ENCODE assay signal across 20 cellular contexts in the genomic region with DNA sequence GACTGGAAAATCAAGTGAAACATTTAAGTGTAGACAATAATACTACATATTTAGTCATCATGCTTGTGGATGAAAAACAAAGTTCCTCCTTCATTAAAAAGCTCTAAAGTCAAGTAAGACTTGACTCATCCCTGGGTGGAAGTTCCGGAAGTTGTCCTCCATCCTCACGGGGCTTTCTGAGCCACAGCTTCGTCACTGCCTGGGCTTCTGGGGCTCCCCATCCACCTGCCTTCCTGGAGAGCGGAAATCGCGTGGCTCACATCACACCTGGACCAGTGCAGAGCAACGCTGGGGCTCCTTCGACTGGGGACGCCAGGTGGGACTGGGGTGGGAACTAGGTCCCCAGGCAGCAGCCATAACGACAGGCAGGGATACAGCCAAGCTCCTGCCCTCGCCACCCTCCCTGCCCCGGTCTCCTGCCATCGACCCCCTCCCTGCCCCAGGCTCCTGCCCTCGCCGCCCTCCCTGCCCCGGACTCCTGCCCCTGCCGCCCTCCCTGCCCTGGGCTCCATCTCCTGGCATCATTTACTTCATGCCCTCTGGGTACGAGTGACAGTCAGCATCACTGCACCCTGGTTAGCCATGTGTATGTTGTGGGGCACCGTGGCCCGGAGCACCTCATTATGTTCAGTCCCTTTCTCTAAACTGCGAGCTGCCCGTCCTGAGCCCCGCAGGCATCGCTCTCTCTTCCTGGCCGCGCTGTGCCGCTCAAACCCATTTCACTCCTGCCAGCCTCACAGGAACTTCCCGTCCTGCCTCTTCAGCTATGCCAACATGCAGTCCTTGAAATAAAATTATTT. TPM values are rescaled to one million over a fixed set of nuclear protein-coding genes. Genes with fewer than 3 reads are reported as not detected.
DNase-seq lines count a peak whose midpoint lies in the region; ATAC-seq and TF ChIP-seq lines count a peak whose summit lies in the region.
"Had no signal": no experiment of that assay in that cellular context is flagged by ENCODE, and none has a peak within 500 bp of the region (broad histone marks: within the 10 kb centered on the region; RNA-seq: fewer than 3 reads in every experiment).

No MANE protein-coding gene starts in this region.

- no peaks in the 10 kb centered on the region for H3K79me1 ChIP-seq in neuronal stem cell (ENCODE audit: low read depth, low read length)

- no CpG with 5 or more reads among the region's 28 CpGs for WGBS in neuronal stem cell (ENCODE audit: extremely low coverage in 2 of 2, insufficient read length in 2 of 2, insufficient replicate concordance in 1 of 2), 2 donors

- H3F3A ChIP-seq in PC-3 (ENCODE audit: low read length, unreplicated experiment) = no peaks in the 10 kb centered on the region

- no peak overlapping the region for H2BK120ac ChIP-seq in neuronal stem cell (ENCODE audit: low read depth, low read length)

- BruUV-seq in PC-3 (replicated peaks; lab: Mats Ljungman, UMichigan) = no TSS peak

- no peak overlapping the region for H2BK12ac ChIP-seq in neuronal stem cell (ENCODE audit: low read length)

- H2BK5ac ChIP-seq in neuronal stem cell (ENCODE audit: low read length) = no peak overlapping the region

- H3K36me3 ChIP-seq in PC-3 (ENCODE audit: low read depth, low read length) = no peaks in the 10 kb centered on the region
- no peaks in the 10 kb centered on the region for H3K36me3 ChIP-seq in neuronal stem cell (replicated peaks in 1 of 2; ENCODE audit: control insufficient read depth in 2 of 2, insufficient read depth in 2 of 2, low read length in 2 of 2)

- POLR2A ChIA-PET in PC-3 (lab: Charles Lee; ENCODE audit: unreplicated experiment) = no interaction called here

- peak; percentile 43 for DNase-seq in AG20443 (ENCODE audit: low spot score)
- peak; percentile 49 for DNase-seq in PC-3
- no peak for DNase-seq in neuronal stem cell (ENCODE audit: low spot score)
- DNase-seq in D341Med (ENCODE audit: low spot score) = no peak
- no peak for DNase-seq in hypothalamus (lab: John Stamatoyannopoulos, UW)
- DNase-seq: activated CD4-positive, alpha-beta T cell treated with anti-CD3 and anti-CD28 coated beads for 36 hours; activated CD8-positive, alpha-beta memory T cell treated with anti-CD3 and anti-CD28 coated beads, Interleukin-2, amount 10 ng/mL, durations not matched to agents 7 days and 5 days; effector memory CD4-positive, alpha-beta T cell; heart left ventricle; NCI-H1092; NCI-H524; small intestine; stimulated activated CD4-positive, alpha-beta T cell treated with anti-CD3 and anti-CD28 coated beads, Interleukin-4, amount 100 ng/mL, for 4 hours had no signal

- H3K4me3 ChIP-seq in PC-3 (ENCODE audit: low read length) (no peak overlapping the region), neuronal stem cell (ENCODE audit: low read length in 2 of 2) (no peak overlapping the region)
- H3K4me3 ChIP-seq: heart left ventricle, K562, lung had no signal

- no peak overlapping the region for H2AK5ac ChIP-seq in neuronal stem cell (ENCODE audit: low read depth, low read length)

- H3K4me1 ChIP-seq in PC-3 (ENCODE audit: insufficient read depth, low read length) (peaks cover 6% of the 10 kb centered on the region; the same call in 1 of the 2 replicates), neuronal stem cell (ENCODE audit: control insufficient read depth in 2 of 2, insufficient read depth in 1 of 2, low read depth in 1 of 2, low read length in 2 of 2) (no peaks in the 10 kb centered on the region)
- H3K4me1 ChIP-seq: heart left ventricle had no signal

- H2AFZ ChIP-seq in PC-3 (ENCODE audit: low read length) (0 out of 2 replicates have a peak overlapping the region, but pooled peaks have one; percentile 38), neuronal stem cell (ENCODE audit: low read length) (no peak overlapping the region)

- intact Hi-C loops in PC-3 (cut with micrococcal nuclease) = no loop called here

- H3K79me2 ChIP-seq in PC-3 (ENCODE audit: low read length) = no peaks in the 10 kb centered on the region

- H3K18ac ChIP-seq in neuronal stem cell (ENCODE audit: low read length) = peak overlapping the region; percentile 77

- H3K9ac ChIP-seq in PC-3 (ENCODE audit: low read length) (no peak overlapping the region), neuronal stem cell (ENCODE audit: low read depth, low read length, poor library complexity) (no peak overlapping the region)

- no peak overlapping the region for H3K14ac ChIP-seq in neuronal stem cell (ENCODE audit: low read length)

- H3K9me3 ChIP-seq in PC-3 (ENCODE audit: low read length) (no peaks in the 10 kb centered on the region), neuronal stem cell (replicated peaks in 1 of 2; ENCODE audit: control insufficient read depth in 2 of 2, insufficient read depth in 1 of 2, low read depth in 1 of 2, low read length in 2 of 2) (no peaks in the 10 kb centered on the region)
- H3K9me3 ChIP-seq: heart left ventricle had no signal

- peak overlapping the region; percentile 53 for H3K4me2 ChIP-seq in PC-3 (ENCODE audit: low read length)
- no peak overlapping the region for H3K4me2 ChIP-seq in neuronal stem cell (ENCODE audit: insufficient read depth, low read length, poor library complexity, severe bottlenecking)

- CTCF ChIA-PET in PC-3 (lab: Charles Lee) = no interaction called here

- no peaks in the 10 kb centered on the region for H3K9me2 ChIP-seq in PC-3 (replicated peaks; ENCODE audit: low read length)

- no peak overlapping the region for H3K4ac ChIP-seq in neuronal stem cell (ENCODE audit: low read length)

- no peaks in the 10 kb centered on the region for H4K20me1 ChIP-seq in PC-3 (ENCODE audit: low read length)

- H3K27ac ChIP-seq in PC-3 (ENCODE audit: low read length) (peak overlapping the region; percentile 72), cingulate gyrus (ENCODE audit: low read depth, low read length) (peak overlapping the region; percentile 83), neuronal stem cell (replicated peaks; ENCODE audit: low read length) (no peak overlapping the region)
- H3K27ac ChIP-seq: heart left ventricle had no signal

- ATAC-seq in PC-3 (no peak), HG02884 (IDR thresholded peaks at IDR 0.05; ENCODE audit: unreplicated experiment) (no peak), GM18519 (IDR thresholded peaks at IDR 0.05; ENCODE audit: low FRiP score, unreplicated experiment) (no peak)
- ATAC-seq: activated CD4-positive, alpha-beta T cell treated with anti-CD3 and anti-CD28 coated beads for 36 hours; activated CD8-positive, alpha-beta memory T cell treated with anti-CD3 and anti-CD28 coated beads, Interleukin-2, amount 10 ng/mL, durations not matched to agents 7 days and 5 days; heart left ventricle; Right ventricle myocardium inferior had no signal

- H3K23ac ChIP-seq in neuronal stem cell (ENCODE audit: low read depth, low read length, poor library complexity) = no peak overlapping the region

- H3K27me3 ChIP-seq in PC-3 (ENCODE audit: low read length) = no peaks in the 10 kb centered on the region
- H3K27me3 ChIP-seq in neuronal stem cell (ENCODE audit: control insufficient read depth in 3 of 3, insufficient read depth in 3 of 3, low read depth in 1 of 3, low read length in 3 of 3) = no peaks in the 10 kb centered on the region

- no peak overlapping the region for H4K91ac ChIP-seq in neuronal stem cell (ENCODE audit: low read depth, low read length, poor library complexity)

- no peak overlapping the region for H4K8ac ChIP-seq in neuronal stem cell (ENCODE audit: low read depth, low read length)

- no peak overlapping the region for H2BK15ac ChIP-seq in neuronal stem cell (ENCODE audit: low read length)

- TF ChIP-seq CTCF in PC-3 (conservative IDR thresholded peaks at IDR 0.05; ENCODE audit: low read depth, low read length) = no peak

RNA-seq across cellular contexts. Expression of a gene that starts 12.9 kb away (rescaled TPM):
- total RNA-seq in PC-3 (2014; rRNA removed) = 0.52 TPM in 1 of 2 replicates, not detected in the other
- polyA plus RNA-seq in neuronal stem cell (2013, experiment 1 of 2) = 0.14 TPM
- 0.14 TPM for polyA plus RNA-seq in neuronal stem cell (2013, experiment 2 of 2)
- total RNA-seq: activated CD4-positive, alpha-beta T cell treated with anti-CD3 and anti-CD28 coated beads for 36 hours; activated CD8-positive, alpha-beta memory T cell treated with anti-CD3 and anti-CD28 coated beads, Interleukin-2, amount 10 ng/mL, durations not matched to agents 7 days and 5 days; activated T-helper 2 cell treated with anti-CD3 and anti-CD28 coated beads, Interferon-gamma antibody, Interleukin-2, Interleukin-4, amounts not matched to agents 10 μg/mL and 5 μg/mL and 100 μg/mL, durations not matched to agents 14 hours and 24 hours and 36 hours had no signal

Comparison
In these comparisons a context has a peak if more than half of its experiments do, and no peak if none do; other contexts are left out.
1. DNase-seq: peak in AG20443 (single experiment) and PC-3 (single experiment); none in neuronal stem cell (single experiment), D341Med (single experiment) and hypothalamus (0 of 51).